In genomic region chrX:19683817-19684216, GRCh38 we compare ENCODE assay signal across 11 cellular contexts.
DNase-seq lines count a peak whose midpoint lies in the region; ATAC-seq and TF ChIP-seq lines count a peak whose summit lies in the region.
"Had no signal": no experiment of that assay in that cellular context is flagged by ENCODE, and none has a peak within 500 bp of the region (broad histone marks: within the 10 kb centered on the region; RNA-seq: fewer than 3 reads in every experiment).

No MANE protein-coding gene starts in this region.

- TF ChIP-seq EP300 in tibial nerve (IDR thresholded peaks at IDR 0.05): no peak

- no peak for TF ChIP-seq POLR2A in tibial nerve (IDR thresholded peaks at IDR 0.05)

- intact Hi-C loops in left lung (cut with DNase I) (no loop called here), posterior vena cava (cut with DNase I) (no loop called here)

- H3K27me3 ChIP-seq in left lung: no peaks in the 10 kb centered on the region
- H3K27me3 ChIP-seq in tibial nerve: no peaks in the 10 kb centered on the region
- no peaks in the 10 kb centered on the region for H3K27me3 ChIP-seq in endodermal cell (ENCODE audit: control insufficient read depth, insufficient read depth, low read length, poor library complexity, severe bottlenecking)

- ATAC-seq in left lung (no peak), HG03469 (IDR thresholded peaks at IDR 0.05; ENCODE audit: unreplicated experiment) (no peak)
- ATAC-seq: left colon had no signal

- WGBS in tibial nerve, 2 donors: 60 to 66% methylated on average over 3 of the region's 3 CpGs
- WGBS in endodermal cell (ENCODE audit: insufficient coverage in 1 of 2, insufficient read length in 1 of 2), 2 experiments: 93% methylated on average over 3 of the region's 3 CpGs; no CpG with 5 or more reads in 1 of the 2 experiments

- TF ChIP-seq CTCF in left lung (IDR thresholded peaks at IDR 0.05) (no peak), tibial nerve (IDR thresholded peaks at IDR 0.05) (no peak), endodermal cell (conservative IDR thresholded peaks at IDR 0.05) (no peak)

- peaks cover 0 to 29% of the 10 kb centered on the region in 2 donors for H3K4me1 ChIP-seq in left lung
- H3K4me1 ChIP-seq in tibial nerve: peaks cover 0 to 37% (median 6%) of the 10 kb centered on the region in 4 donors
- H3K4me1 ChIP-seq in endodermal cell (ENCODE audit: control insufficient read depth, insufficient read depth, low read length): no peaks in the 10 kb centered on the region

- peak; percentile 37 for DNase-seq in activated naive CD4-positive, alpha-beta T cell treated with Interleukin-2 at 50 U/mL for 16 hours
- no peak for DNase-seq in activated naive CD4-positive, alpha-beta T cell (lab: John Stamatoyannopoulos, UW)
- peak; percentile 58 for DNase-seq in activated CD8-positive, alpha-beta memory T cell treated with anti-CD3 and anti-CD28 coated beads, Interleukin-2, amount 50 U/mL, for 48 hours
- no peak for DNase-seq in left lung
- DNase-seq in tibial nerve (ENCODE audit: low spot score in 2 of 2): no peak
- no peak for DNase-seq in endodermal cell
- no peak for DNase-seq in posterior vena cava (ENCODE audit: low spot score)
- DNase-seq: left colon, NCI-H1694 had no signal

- H3K36me3 ChIP-seq in left lung (no peaks in the 10 kb centered on the region), tibial nerve (no peaks in the 10 kb centered on the region), endodermal cell (ENCODE audit: control insufficient read depth, insufficient read depth, low read length) (no peaks in the 10 kb centered on the region)

- no peaks in the 10 kb centered on the region for H3K36me3 Mint-ChIP-seq in endodermal cell (ENCODE audit: low read depth)

- no peak overlapping the region for H3K27ac Mint-ChIP-seq in endodermal cell

- H3K27ac ChIP-seq in left lung (peak overlapping the region; percentile 13 to 48), tibial nerve (peak overlapping the region in 3 of 4 donors; percentile 56 to 82 (median 74)), endodermal cell (ENCODE audit: low read depth, low read length) (no peak overlapping the region)
- H3K27ac ChIP-seq: VCaP had no signal

- H3K9me3 ChIP-seq in left lung: no peaks in the 10 kb centered on the region
- H3K9me3 ChIP-seq in tibial nerve: no peaks in the 10 kb centered on the region
- H3K9me3 ChIP-seq in endodermal cell (ENCODE audit: control insufficient read depth, low read length): no peaks in the 10 kb centered on the region

- H3K4me3 Mint-ChIP-seq in endodermal cell: no peak overlapping the region

- no peak overlapping the region for H3K4me3 ChIP-seq in left lung
- no peak overlapping the region for H3K4me3 ChIP-seq in tibial nerve
- H3K4me3 ChIP-seq in endodermal cell (ENCODE audit: low read length): no peak overlapping the region

- peaks cover 19% of the 10 kb centered on the region for H3K4me1 Mint-ChIP-seq in endodermal cell

- H3K9ac ChIP-seq in endodermal cell (ENCODE audit: extremely low read depth, low read length, poor library complexity, severe bottlenecking): no peak overlapping the region

- peaks cover 61% of the 10 kb centered on the region for H3K9me3 Mint-ChIP-seq in endodermal cell

- H3K27me3 Mint-ChIP-seq in endodermal cell (ENCODE audit: insufficient read depth): no peaks in the 10 kb centered on the region

Comparison
In these comparisons a context has a peak if more than half of its experiments do, and no peak if none do; other contexts are left out.
1. DNase-seq: peak in activated naive CD4-positive, alpha-beta T cell treated with Interleukin-2 at 50 U/mL for 16 hours (single experiment) and activated CD8-positive, alpha-beta memory T cell treated with anti-CD3 and anti-CD28 coated beads, Interleukin-2, amount 50 U/mL, for 48 hours (single experiment); none in activated naive CD4-positive, alpha-beta T cell (0 of 4), left lung (0 of 2), tibial nerve (0 of 2), endodermal cell (single experiment) and posterior vena cava (single experiment).